In the genomic region with DNA sequence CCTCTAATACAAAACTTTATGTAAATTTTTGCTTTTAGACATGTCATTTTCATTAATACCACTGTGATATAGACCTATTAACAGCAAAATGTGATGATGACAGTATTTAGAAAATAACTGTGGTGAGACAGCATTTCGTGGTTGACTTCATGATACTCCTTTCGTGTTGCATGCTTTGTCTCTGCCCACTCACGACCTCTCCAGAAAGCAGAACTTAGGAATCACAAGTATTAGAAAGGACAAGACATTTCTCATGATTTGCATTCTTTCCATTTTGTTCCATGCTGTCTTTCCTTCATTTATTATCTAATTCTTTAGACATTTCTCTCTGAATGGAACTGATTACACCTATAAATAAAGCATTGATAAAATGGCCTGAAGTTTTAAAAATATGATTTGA, we compare ENCODE assay signal across 28 cellular contexts.
DNase-seq lines count a peak whose midpoint lies in the region; ATAC-seq and TF ChIP-seq lines count a peak whose summit lies in the region.
"Had no signal": no experiment of that assay in that cellular context is flagged by ENCODE, and none has a peak within 500 bp of the region (broad histone marks: within the 10 kb centered on the region; RNA-seq: fewer than 3 reads in every experiment).

No MANE protein-coding gene starts in this region.

- DNase-seq in KBM-7 (peak; percentile 64), astrocyte of the spinal cord (ENCODE audit: low read depth, low spot score) (peak; percentile 77), iris pigment epithelial cell (ENCODE audit: low read depth) (peak; percentile 64), H4 (ENCODE audit: low spot score) (no peak), NCI-H1417 treated with DMSO at 0.1 percent for 48 hours (lab: John Stamatoyannopoulos, UW) (no peak)
- DNase-seq: activated CD4-positive, alpha-beta T cell treated with anti-CD3 and anti-CD28 coated beads for 36 hours; activated naive CD4-positive, alpha-beta T cell treated with anti-CD3 and anti-CD28 coated beads, Interleukin-2, amount 50 U/mL, for 16 hours; activated T-cell treated with anti-CD3 and anti-CD28 coated beads, Interleukin-2, amount 50 U/mL, for 48 hours; aorta; CD8-positive, alpha-beta T cell; GDM1; heart left ventricle; KG1; left ventricle myocardium superior; midbrain; NCI-H1048; NCI-H2029; NCI-H345; PC-3; stimulated activated CD4-positive, alpha-beta T cell treated with anti-CD3 and anti-CD28 coated beads, Interleukin-2, amount 100 ng/mL, for 24 hours; T-helper 1 cell; testis had no signal

- H3K27me3 ChIP-seq in skeletal muscle satellite cell (ENCODE audit: control insufficient read depth, insufficient read depth, low read length), result no peaks in the 10 kb centered on the region
- H3K27me3 ChIP-seq: heart left ventricle, testis had no signal

- no peak for TF ChIP-seq CTCF in astrocyte of the spinal cord (IDR thresholded peaks at IDR 0.05; ENCODE audit: low read depth, low read length)

- TF ChIP-seq POLR2A in GM18505 (IDR thresholded peaks at IDR 0.05; ENCODE audit: borderline replicate concordance, extremely low read depth, insufficient read depth, insufficient read length), result no peak

- H3K9ac ChIP-seq in skeletal muscle satellite cell (ENCODE audit: low read depth, low read length), result peak overlapping the region; percentile 68

- no peak for ATAC-seq in GM18505 (IDR thresholded peaks at IDR 0.05; ENCODE audit: unreplicated experiment)
- no peak for ATAC-seq in GM18909 (IDR thresholded peaks at IDR 0.05; ENCODE audit: poor library complexity, unreplicated experiment)
- ATAC-seq: activated CD4-positive, alpha-beta T cell treated with anti-CD3 and anti-CD28 coated beads for 36 hours; CD8-positive, alpha-beta T cell; HCT116; heart left ventricle; left ventricle myocardium superior; PC-3; stimulated activated effector memory CD8-positive, alpha-beta T cell treated with anti-CD3 and anti-CD28 coated beads, Interleukin-12 subunit alpha, Interleukin-12 subunit beta, amount 100 ng/mL, for 72 hours had no signal

- no peaks in the 10 kb centered on the region for H3K9me3 ChIP-seq in skeletal muscle satellite cell (replicated peaks; ENCODE audit: low read length)
- H3K9me3 ChIP-seq: testis had no signal

- H3K4me3 ChIP-seq in astrocyte of the spinal cord (ENCODE audit: low read depth, low read length) (no peak overlapping the region), skeletal muscle satellite cell (ENCODE audit: low read length) (no peak overlapping the region)
- H3K4me3 ChIP-seq: heart left ventricle, skin epidermis, testis had no signal

- no peaks in the 10 kb centered on the region for H3K36me3 ChIP-seq in skeletal muscle satellite cell (ENCODE audit: insufficient read depth, low read length)
- H3K36me3 ChIP-seq: heart left ventricle had no signal

- H3K4me2 ChIP-seq in skeletal muscle satellite cell (ENCODE audit: low read length), result peak overlapping the region; percentile 36

- in situ Hi-C loops in KBM-7 (cut with MboI; ENCODE audit: low pct_unique_long_range_greater_than_20kb, low sequenced_read_pairs) (no loop called here), astrocyte of the spinal cord (cut with HindIII; ENCODE audit: low sequenced_read_pairs) (no loop called here)

- peaks cover 37% of the 10 kb centered on the region for H3K4me1 ChIP-seq in skeletal muscle satellite cell (ENCODE audit: control insufficient read depth, insufficient read depth, low read length)
- H3K4me1 ChIP-seq: testis had no signal

Comparison
In these comparisons a context has a peak if more than half of its experiments do, and no peak if none do; other contexts are left out.
1. DNase-seq: peak in KBM-7 (single experiment), astrocyte of the spinal cord (single experiment) and iris pigment epithelial cell (single experiment); none in H4 (single experiment) and NCI-H1417 treated with DMSO at 0.1 percent for 48 hours (single experiment).